ENCODE assay signal across 15 cellular contexts in the genomic region with DNA sequence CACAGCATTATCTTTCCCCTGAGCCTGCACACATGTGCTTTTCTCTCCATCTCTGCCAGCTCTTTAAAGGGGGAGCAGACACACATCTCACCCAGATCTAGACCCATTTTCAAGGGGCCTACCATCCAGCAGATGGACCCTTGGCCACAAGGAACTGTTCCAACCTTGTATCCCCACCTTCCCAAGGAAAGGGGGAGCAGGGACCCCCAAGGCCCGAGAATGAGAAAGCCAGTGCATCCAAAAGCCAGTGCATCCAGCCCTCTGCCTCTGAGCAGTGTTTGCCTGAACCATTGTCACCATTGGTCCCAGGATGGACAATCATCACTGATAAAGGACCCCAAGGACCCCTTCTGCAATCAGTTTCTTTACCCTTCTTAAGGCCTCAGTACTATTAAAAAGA.
DNase-seq lines count a peak whose midpoint lies in the region; ATAC-seq and TF ChIP-seq lines count a peak whose summit lies in the region.
"Had no signal": no experiment of that assay in that cellular context is flagged by ENCODE, and none has a peak within 500 bp of the region (broad histone marks: within the 10 kb centered on the region; RNA-seq: fewer than 3 reads in every experiment).

No MANE protein-coding gene starts in this region.

- ATAC-seq in HG03045 (IDR thresholded peaks at IDR 0.05; ENCODE audit: unreplicated experiment) (no peak), T-helper 17 cell (no peak)
- ATAC-seq: HepG2 had no signal

- no peaks in the 10 kb centered on the region for H3K4me1 ChIP-seq in sigmoid colon

- no peak overlapping the region for H3K4me3 ChIP-seq in sigmoid colon
- H3K4me3 ChIP-seq: BLaER1 treated with 17β-estradiol and CSF1 and Interleukin-3, amounts not matched to agents 10 nM and 100 nM had no signal

- intact Hi-C loops in sigmoid colon (cut with DNase I): no loop called here

- H3K27ac Mint-ChIP-seq in T-helper 17 cell: no peak overlapping the region
- H3K27ac Mint-ChIP-seq: CD4-positive, CD25-positive, alpha-beta regulatory T cell; HFFc6 had no signal

- no peak overlapping the region for H3K4me3 Mint-ChIP-seq in T-helper 17 cell
- H3K4me3 Mint-ChIP-seq: CD4-positive, CD25-positive, alpha-beta regulatory T cell; HFFc6 had no signal

- TF ChIP-seq POLR2A in sigmoid colon (IDR thresholded peaks at IDR 0.05): no peak

- no peak overlapping the region for H3K27ac ChIP-seq in sigmoid colon
- H3K27ac ChIP-seq: BLaER1 treated with 17β-estradiol and CSF1 and Interleukin-3, amounts not matched to agents 10 nM and 100 nM had no signal

- peak; percentile 22 for DNase-seq in activated effector memory CD4-positive, alpha-beta T cell treated with anti-CD3 and anti-CD28 coated beads, Interleukin-2, amount 50 U/mL, for 16 hours
- DNase-seq in activated effector memory CD4-positive, alpha-beta T cell treated with Interleukin-2 at 50 U/mL for 16 hours: no peak
- DNase-seq in islet precursor cell: peak; percentile 23
- peak; percentile 8 for DNase-seq in sigmoid colon
- no peak for DNase-seq in NCI-H2196 treated with DMSO at 0.1 percent for 48 hours (lab: John Stamatoyannopoulos, UW; ENCODE audit: unreplicated experiment)
- DNase-seq in T-helper 17 cell: no peak
- DNase-seq: ACHN; Calu3; CD4-positive, CD25-positive, alpha-beta regulatory T cell; DMS 273 treated with DMSO at 0.1 percent for 48 hours; HCEC 1CT; HFFc6 had no signal

- no peaks in the 10 kb centered on the region for H3K27me3 ChIP-seq in sigmoid colon
- H3K27me3 ChIP-seq: BLaER1 treated with 17β-estradiol and CSF1 and Interleukin-3, amounts not matched to agents 10 nM and 100 nM had no signal

- no peaks in the 10 kb centered on the region for H3K4me1 Mint-ChIP-seq in T-helper 17 cell
- H3K4me1 Mint-ChIP-seq: CD4-positive, CD25-positive, alpha-beta regulatory T cell had no signal

- TF ChIP-seq CTCF in sigmoid colon (IDR thresholded peaks at IDR 0.05): no peak

- WGBS in sigmoid colon, 2 donors: 55 to 78% methylated on average over 1 of the region's 1 CpG

- H3K27me3 Mint-ChIP-seq in T-helper 17 cell: peaks cover 30% of the 10 kb centered on the region
- H3K27me3 Mint-ChIP-seq: CD4-positive, CD25-positive, alpha-beta regulatory T cell had no signal

- no peak for TF ChIP-seq EP300 in sigmoid colon (IDR thresholded peaks at IDR 0.05)

- no peaks in the 10 kb centered on the region for H3K36me3 Mint-ChIP-seq in T-helper 17 cell (ENCODE audit: low read depth)
- H3K36me3 Mint-ChIP-seq: CD4-positive, CD25-positive, alpha-beta regulatory T cell had no signal

- H3K36me3 ChIP-seq in sigmoid colon: no peaks in the 10 kb centered on the region
- H3K36me3 ChIP-seq: BLaER1 treated with 17β-estradiol and CSF1 and Interleukin-3, amounts not matched to agents 10 nM and 100 nM had no signal

- no peaks in the 10 kb centered on the region for H3K9me3 ChIP-seq in sigmoid colon
- no peaks in the 10 kb centered on the region for H3K9me3 ChIP-seq in T-helper 17 cell (ENCODE audit: control insufficient read depth, low read length, poor library complexity, severe bottlenecking)
- H3K9me3 ChIP-seq: BLaER1 treated with 17β-estradiol and CSF1 and Interleukin-3, amounts not matched to agents 10 nM and 100 nM had no signal

Comparison
In these comparisons a context has a peak if more than half of its experiments do, and no peak if none do; other contexts are left out.
1. DNase-seq: peak in activated effector memory CD4-positive, alpha-beta T cell treated with anti-CD3 and anti-CD28 coated beads, Interleukin-2, amount 50 U/mL, for 16 hours (single experiment), islet precursor cell (single experiment) and sigmoid colon (single experiment); none in activated effector memory CD4-positive, alpha-beta T cell treated with Interleukin-2 at 50 U/mL for 16 hours (single experiment), NCI-H2196 treated with DMSO at 0.1 percent for 48 hours (single experiment) and T-helper 17 cell (0 of 3).